In genomic region chr1:239418241-239418640, GRCh38 we compare ENCODE assay signal across 28 cellular contexts. TPM values are rescaled to one million over a fixed set of nuclear protein-coding genes. Genes with fewer than 3 reads are reported as not detected.
A peak's percentile ranks its signal among the peaks of the same experiment; 100 is the strongest.
DNase-seq lines count a peak whose midpoint lies in the region; ATAC-seq, FAIRE-seq and TF ChIP-seq lines count a peak whose summit lies in the region.
"Had no signal": no experiment of that assay in that cellular context is flagged by ENCODE, and none has a peak within 500 bp of the region (broad histone marks: within the 10 kb centered on the region; RNA-seq: fewer than 3 reads in every experiment).

No MANE protein-coding gene starts in this region.

- no peaks in the 10 kb centered on the region for H3K9me2 ChIP-seq in OCI-LY7 (ENCODE audit: insufficient read depth, low read length)
- H3K9me2 ChIP-seq: SK-N-SH had no signal

- H3K9me3 Mint-ChIP-seq in endothelial cell (ENCODE audit: unreplicated experiment) = no peaks in the 10 kb centered on the region
- H3K9me3 Mint-ChIP-seq: CD8-positive, alpha-beta T cell; T-helper 1 cell treated with Interleukin-12 subunit alpha and Interleukin-12 subunit beta and Interleukin-4 antibody, amounts not matched to agents 30 μg/mL and 1 μg/mL, for 36 hours had no signal

- H3K27me3 Mint-ChIP-seq in endothelial cell (ENCODE audit: unreplicated experiment) = no peaks in the 10 kb centered on the region
- H3K27me3 Mint-ChIP-seq: IgD-negative memory B cell had no signal

- H3K36me3 ChIP-seq in OCI-LY7 (ENCODE audit: insufficient read depth, low read length) = no peaks in the 10 kb centered on the region
- H3K36me3 ChIP-seq: Peyer's patch had no signal

- no peak for DNase-seq in endothelial cell (ENCODE audit: low spot score)
- DNase-seq in HuH-7.5 (ENCODE audit: low spot score) = no peak
- DNase-seq in OCI-LY7 (ENCODE audit: low spot score) = no peak
- no peak for DNase-seq in HTR-8/SVneo (ENCODE audit: insufficient read length, low spot score)
- DNase-seq: CD8-positive, alpha-beta T cell; DMS 273 treated with DMSO at 0.1 percent for 48 hours; DMS79 treated with DMSO at 0.1 percent for 48 hours; MM.1S; NCI-H1048; NCI-H1417; NCI-H1694; NCI-H2029 treated with DMSO at 0.1 percent for 48 hours; NCI-H526 treated with DMSO at 0.1 percent for 48 hours; Peyer's patch; SIG-M5; SK-N-SH; SW 1271; T-helper 9 cell had no signal

- H3K4me2 ChIP-seq in OCI-LY7 (ENCODE audit: low read length) = no peak overlapping the region
- H3K4me2 ChIP-seq: KMS-11, SK-N-SH had no signal

- POLR2A ChIA-PET in OCI-LY7 (lab: Charles Lee) = no interaction called here

- no TSS peak for BruUV-seq in OCI-LY7 (replicated peaks; lab: Mats Ljungman, UMichigan)

- CTCF ChIA-PET in OCI-LY7 (lab: Charles Lee; ENCODE audit: unreplicated experiment) = no interaction called here

- H3K27ac Mint-ChIP-seq in endothelial cell (ENCODE audit: unreplicated experiment) = peak overlapping the region; percentile 48
- H3K27ac Mint-ChIP-seq: CD8-positive, alpha-beta T cell; T-helper 1 cell treated with Interleukin-12 subunit alpha and Interleukin-12 subunit beta and Interleukin-4 antibody, amounts not matched to agents 30 μg/mL and 1 μg/mL, for 36 hours had no signal

- no peak overlapping the region for H3K4me3 ChIP-seq in OCI-LY7 (ENCODE audit: low read depth, low read length, poor library complexity, severe bottlenecking)
- H3K4me3 ChIP-seq: Peyer's patch had no signal

- ATAC-seq in GM19467 (IDR thresholded peaks at IDR 0.05; ENCODE audit: unreplicated experiment) (peak; percentile 54), HG03097 (IDR thresholded peaks at IDR 0.05; ENCODE audit: low FRiP score, unreplicated experiment) (peak; percentile 66), HG02884 (IDR thresholded peaks at IDR 0.05; ENCODE audit: unreplicated experiment) (no peak)
- ATAC-seq: CD8-positive, alpha-beta T cell; HCT116 had no signal

- intact Hi-C loops in OCI-LY7 (cut with micrococcal nuclease; ENCODE audit: unreplicated experiment) = no loop called here

- H3K4me3 Mint-ChIP-seq in endothelial cell (ENCODE audit: unreplicated experiment) = no peak overlapping the region
- H3K4me3 Mint-ChIP-seq: CD8-positive, alpha-beta T cell; IgD-negative memory B cell; T-helper 1 cell treated with Interleukin-12 subunit alpha and Interleukin-12 subunit beta and Interleukin-4 antibody, amounts not matched to agents 30 μg/mL and 1 μg/mL, for 36 hours had no signal

- H3K4me1 Mint-ChIP-seq in endothelial cell (ENCODE audit: unreplicated experiment) = peaks cover 28% of the 10 kb centered on the region
- H3K4me1 Mint-ChIP-seq: IgD-negative memory B cell had no signal

- no peaks in the 10 kb centered on the region for H4K20me1 ChIP-seq in OCI-LY7 (ENCODE audit: insufficient read depth, low read length)

- FAIRE-seq in HTR-8/SVneo (lab: Jason Lieb, UNC) = no peak
- FAIRE-seq: GM12892 had no signal

- no peaks in the 10 kb centered on the region for H3K79me2 ChIP-seq in OCI-LY7 (ENCODE audit: insufficient read depth, low read depth, low read length)

- H3K36me3 Mint-ChIP-seq in endothelial cell (ENCODE audit: low read depth, unreplicated experiment) = peaks cover 4% of the 10 kb centered on the region
- H3K36me3 Mint-ChIP-seq: CD8-positive, alpha-beta T cell; IgD-negative memory B cell had no signal

- no peak overlapping the region for H3K27ac ChIP-seq in OCI-LY7 (ENCODE audit: low read depth, low read length, poor library complexity, severe bottlenecking)
- H3K27ac ChIP-seq: C4-2B, KMS-11, Peyer's patch had no signal

- TF ChIP-seq CTCF in endothelial cell (IDR thresholded peaks at IDR 0.05; ENCODE audit: unreplicated experiment) (no peak), OCI-LY7 (conservative IDR thresholded peaks at IDR 0.05; ENCODE audit: low read length) (no peak)

- no peak overlapping the region for H2AFZ ChIP-seq in OCI-LY7 (ENCODE audit: low read length)

- H3K4me1 ChIP-seq in OCI-LY7 (ENCODE audit: insufficient read depth, low read length, poor library complexity, severe bottlenecking) = no peaks in the 10 kb centered on the region
- H3K4me1 ChIP-seq: Peyer's patch had no signal

- no peaks in the 10 kb centered on the region for H3K9me3 ChIP-seq in OCI-LY7 (ENCODE audit: low read length)
- H3K9me3 ChIP-seq: Peyer's patch, SK-N-SH had no signal

RNA-seq across cellular contexts. Expression of gene CHRM3, which starts 31.9 kb away (rescaled TPM):
- total RNA-seq in endothelial cell (ENCODE audit: unreplicated experiment) = 41.7 TPM
- 0.08 and 0.13 TPM in 2 replicates for total RNA-seq in OCI-LY7 (2014; rRNA removed; shearing (Covaris generic))
- total RNA-seq in OCI-LY7 (2022) = not detected in 2 replicates
- total RNA-seq: A673; CD8-positive, alpha-beta T cell had no signal

Comparison
In these comparisons a context has a peak if more than half of its experiments do, and no peak if none do; other contexts are left out.
1. RNA of gene CHRM3, which starts 31.9 kb away (total RNA-seq): 41.7 TPM in endothelial cell (single experiment); 0.08 to 0.13 TPM in OCI-LY7; every median in the first group is over 10 times any median in the second.